Comparison of ENCODE assay signal across 20 cellular contexts in the genomic region with DNA sequence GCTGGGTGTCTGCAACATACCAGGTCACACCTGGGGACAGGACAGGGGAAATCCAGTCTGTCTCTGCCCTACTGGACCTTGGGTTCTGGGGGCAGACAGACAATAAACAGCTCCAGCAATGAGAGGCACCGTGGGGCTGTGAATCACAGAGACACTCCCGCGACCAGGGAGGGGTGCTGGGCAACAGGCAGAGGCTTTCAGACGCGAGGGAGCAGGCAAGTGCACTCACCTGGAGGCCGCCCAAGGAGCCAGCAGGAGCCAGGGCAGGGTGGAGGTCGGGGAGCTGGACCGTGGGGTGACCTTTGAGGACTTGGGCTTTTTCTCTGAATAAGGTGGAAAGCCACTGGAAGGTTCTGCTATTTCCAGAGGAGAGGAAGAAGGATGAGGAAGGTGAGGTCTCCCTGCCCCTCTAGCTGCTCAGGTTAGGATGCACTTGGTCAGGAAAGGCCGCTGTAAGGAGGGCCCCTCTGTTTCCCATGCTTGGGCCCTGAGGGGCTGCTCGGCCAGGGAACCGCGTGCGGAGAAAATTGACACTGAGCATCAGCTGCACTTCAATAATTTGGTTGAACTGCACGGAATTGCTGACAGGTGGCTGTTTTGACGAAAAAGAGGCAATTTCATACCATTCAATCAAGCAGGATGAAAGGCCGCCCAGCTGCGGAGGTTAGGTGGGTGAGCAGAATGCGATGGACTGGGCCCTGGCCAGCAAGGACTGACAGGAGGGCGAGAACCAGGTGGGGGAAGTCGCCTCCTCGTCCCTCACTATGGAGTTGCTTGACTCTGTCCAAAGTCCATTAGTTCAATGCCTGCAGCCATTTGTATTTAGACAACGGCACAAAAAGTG. TPM values are rescaled to one million over a fixed set of nuclear protein-coding genes. Genes with fewer than 3 reads are reported as not detected.
DNase-seq lines count a peak whose midpoint lies in the region; ATAC-seq and TF ChIP-seq lines count a peak whose summit lies in the region.
"Had no signal": no experiment of that assay in that cellular context is flagged by ENCODE, and none has a peak within 500 bp of the region (broad histone marks: within the 10 kb centered on the region; RNA-seq: fewer than 3 reads in every experiment).

No MANE protein-coding gene starts in this region.

- H3K9me3 ChIP-seq in heart right ventricle (peaks cover 0 to 33% (median 18%) of the 10 kb centered on the region in 11 donors), A673 (ENCODE audit: low read depth, low read length, poor library complexity, severe bottlenecking) (peaks cover 18% of the 10 kb centered on the region)

- H3K27ac ChIP-seq in heart right ventricle (no peak overlapping the region), coronary artery (no peak overlapping the region), A673 (ENCODE audit: low read depth, low read length, poor library complexity, severe bottlenecking) (no peak overlapping the region)
- H3K27ac ChIP-seq: SJCRH30 had no signal

- peak; percentile 51 for DNase-seq in cardiac septum (ENCODE audit: low spot score)
- no peak for DNase-seq in heart right ventricle
- peak; percentile 53 for DNase-seq in coronary artery (ENCODE audit: low spot score)
- peak; percentile 72 for DNase-seq in posterior vena cava (ENCODE audit: low spot score)
- DNase-seq in A673 (ENCODE audit: low spot score), result no peak
- no peak for DNase-seq in activated CD4-positive, alpha-beta T cell treated with anti-CD3 and anti-CD28 coated beads for 1 hour
- DNase-seq in activated naive CD4-positive, alpha-beta T cell treated with Interleukin-2 at 50 U/mL for 16 hours, result no peak
- DNase-seq: C1 segment of cervical spinal cord; DND-41; HFFc6; IMR-90; Karpas-422; MM.1S; NCI-H1105; NCI-H187 treated with DMSO at 0.1 percent for 48 hours; NCI-H446; NK-92 treated with Interleukin-12 subunit alpha and Interleukin-12 subunit beta, amount 100 ng/mL, for 24 hours; RPMI8226; SJCRH30 had no signal

- POLR2A ChIA-PET in A673 (lab: Charles Lee; ENCODE audit: low non-redundant PET), result no interaction called here

- BruUV-seq in A673 (replicated peaks; lab: Mats Ljungman, UMichigan), result no TSS peak

- H3K36me3 ChIP-seq in heart right ventricle, result no peaks in the 10 kb centered on the region
- H3K36me3 ChIP-seq in A673 (ENCODE audit: insufficient read depth, low read length, poor library complexity, severe bottlenecking), result no peaks in the 10 kb centered on the region
- H3K36me3 ChIP-seq: SJCRH30 had no signal

- no peak overlapping the region for H3K4me3 ChIP-seq in heart right ventricle
- H3K4me3 ChIP-seq in coronary artery, result no peak overlapping the region
- no peak overlapping the region for H3K4me3 ChIP-seq in A673 (ENCODE audit: low read depth, low read length, poor library complexity, severe bottlenecking)
- H3K4me3 ChIP-seq: SJCRH30 had no signal

- TF ChIP-seq CTCF in heart right ventricle (IDR thresholded peaks at IDR 0.05), result no peak
- TF ChIP-seq CTCF in coronary artery (IDR thresholded peaks at IDR 0.05), result no peak
- no peak for TF ChIP-seq CTCF in A673 (conservative IDR thresholded peaks at IDR 0.05; ENCODE audit: low read depth, low read length)

- CTCF ChIA-PET in A673 (lab: Charles Lee), result no interaction called here

- intact Hi-C loops in cardiac septum (cut with DNase I) (no loop called here), heart right ventricle (cut with DNase I) (loop anchor here in 1 of 10 donors (5.0 kb wide), 1 partner anchor 311 kb away; no protein-coding TSS in a partner anchor), posterior vena cava (cut with DNase I) (no loop called here), A673 (cut with micrococcal nuclease; ENCODE audit: unreplicated experiment) (no loop called here)

- H3K27me3 ChIP-seq in heart right ventricle (peaks cover 0 to 14% (median 3%) of the 10 kb centered on the region in 7 donors), A673 (replicated peaks; ENCODE audit: insufficient read depth, low read depth, low read length, poor library complexity) (peaks cover 34% of the 10 kb centered on the region)

- no peaks in the 10 kb centered on the region for H3K4me1 ChIP-seq in heart right ventricle
- H3K4me1 ChIP-seq in A673 (ENCODE audit: insufficient read depth, low read length, poor library complexity, severe bottlenecking), result no peaks in the 10 kb centered on the region
- H3K4me1 ChIP-seq: SJCRH30 had no signal

- ATAC-seq in heart right ventricle, result no peak
- no peak for ATAC-seq in HG02610 (IDR thresholded peaks at IDR 0.05; ENCODE audit: unreplicated experiment)

- WGBS in heart right ventricle, 2 donors, result 72 to 74% methylated on average over 22 of the region's 22 CpGs

RNA-seq across cellular contexts. Expression of gene JAG2, which starts 42.2 kb away (rescaled TPM):
- 36.7 TPM for total RNA-seq in cardiac septum
- 10 to 100 TPM; 18.5 to 42.4 (median 26.3) TPM for total RNA-seq in heart right ventricle
- 10 to 100 TPM; 23.7 to 45.5 TPM for polyA plus RNA-seq in heart right ventricle
- total RNA-seq in posterior vena cava, result 10 to 100 TPM; 13.0 to 17.3 TPM
- total RNA-seq in A673 (2021), result 14.3 and 17.3 TPM in 2 replicates

RNA-seq across cellular contexts. Expression of gene NUDT14, which starts 54.8 kb away (rescaled TPM):
- 27.1 TPM for total RNA-seq in cardiac septum
- 10 to 100 TPM; 18.9 to 33.9 (median 29.6) TPM for total RNA-seq in heart right ventricle
- 10 to 100 TPM; 15.1 to 31.1 TPM for polyA plus RNA-seq in heart right ventricle
- total RNA-seq in posterior vena cava, result 10 to 100 TPM; 12.7 to 15.9 TPM
- total RNA-seq in A673 (2021), result 30.8 and 40.5 TPM in 2 replicates

Comparison
In these comparisons a context has a peak if more than half of its experiments do, and no peak if none do; other contexts are left out.
1. DNase-seq: peak in cardiac septum (single experiment), coronary artery (single experiment) and posterior vena cava (single experiment); none in heart right ventricle (0 of 2), A673 (single experiment), activated CD4-positive, alpha-beta T cell treated with anti-CD3 and anti-CD28 coated beads for 1 hour (single experiment) and activated naive CD4-positive, alpha-beta T cell treated with Interleukin-2 at 50 U/mL for 16 hours (single experiment).